Comparison of ENCODE assay signal across 1 cellular context in the genomic region with DNA sequence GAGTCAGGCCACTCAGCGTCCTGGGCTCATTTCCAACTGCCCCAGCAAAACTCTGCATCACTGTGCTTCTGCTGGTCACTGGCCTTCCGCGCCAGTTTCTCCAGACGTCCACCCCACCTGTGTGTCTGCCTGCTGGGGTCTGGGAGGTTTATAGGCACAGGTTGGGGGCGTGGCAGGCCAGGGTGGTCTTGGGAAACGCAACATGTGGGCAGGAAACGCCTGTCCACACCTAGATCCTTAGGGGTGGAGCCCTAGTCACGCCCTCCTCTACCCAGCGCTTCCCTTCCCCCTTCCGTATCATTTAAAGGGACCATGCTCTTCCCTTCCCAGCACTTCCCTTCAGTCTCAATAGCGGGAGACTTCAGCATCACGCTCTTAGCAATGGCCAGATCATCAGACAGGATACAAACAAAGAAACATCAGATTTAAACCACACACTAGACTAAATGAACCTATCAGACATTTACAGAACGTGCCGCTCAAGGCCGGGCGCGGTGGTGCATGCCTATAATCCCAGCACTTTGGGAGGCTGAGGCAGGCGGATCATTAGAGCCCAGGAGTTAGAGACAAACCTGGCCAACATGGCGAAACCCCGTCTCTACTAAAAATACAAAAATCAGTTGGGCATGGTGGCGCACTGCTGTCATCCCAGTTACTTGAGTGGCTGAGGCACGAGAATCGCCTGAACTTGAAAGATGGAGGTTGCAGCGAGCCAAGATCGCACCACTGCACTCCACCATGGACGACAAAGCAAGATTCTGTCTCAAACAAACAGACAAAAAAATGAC.
TF ChIP-seq lines count a peak whose summit lies in the region.

No MANE protein-coding gene starts in this region.

TF ChIP-seq in HCT116, 20 proteins besides CTCF, POLR2A, EP300 and RAD21:
- TF ChIP-seq, protein P1, sequence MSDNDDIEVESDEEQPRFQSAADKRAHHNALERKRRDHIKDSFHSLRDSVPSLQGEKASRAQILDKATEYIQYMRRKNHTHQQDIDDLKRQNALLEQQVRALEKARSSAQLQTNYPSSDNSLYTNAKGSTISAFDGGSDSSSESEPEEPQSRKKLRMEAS (IDR thresholded peaks at IDR 0.05): peak; percentile 93
- TF ChIP-seq POLR2AphosphoS5 (IDR thresholded peaks at IDR 0.05; ENCODE audit: low read depth, low read length) (peak; percentile 100), EGR1 (IDR thresholded peaks at IDR 0.05; ENCODE audit: low read depth) (no peak), CBX3 (IDR thresholded peaks at IDR 0.05; ENCODE audit: low read depth) (peak; percentile 66; the same call in 1 of the 2 replicates), SIN3A (IDR thresholded peaks at IDR 0.05; ENCODE audit: low read depth) (peak; percentile 92), TCF7L2 (IDR thresholded peaks at IDR 0.05; ENCODE audit: borderline replicate concordance, extremely low read depth, insufficient read depth, insufficient read length) (peak; percentile 12), ZFX (IDR thresholded peaks at IDR 0.05) (no peak), SP1 (IDR thresholded peaks at IDR 0.05; ENCODE audit: low read depth) (peak; percentile 95)
